ENCODE assay signal across 25 cellular contexts in genomic region chr11:87265132-87265531, GRCh38.
DNase-seq lines count a peak whose midpoint lies in the region; ATAC-seq, FAIRE-seq and TF ChIP-seq lines count a peak whose summit lies in the region.
"Had no signal": no experiment of that assay in that cellular context is flagged by ENCODE, and none has a peak within 500 bp of the region (broad histone marks: within the 10 kb centered on the region; RNA-seq: fewer than 3 reads in every experiment).

No MANE protein-coding gene starts in this region.

- DNase-seq in mammary epithelial cell (peak; percentile 35), MCF 10A (ENCODE audit: unreplicated experiment) (no peak), K562 (ENCODE audit: extremely low read depth in 1 of 4, low spot score in 3 of 4) (no peak), foreskin keratinocyte (no peak), colonic mucosa (no peak)
- DNase-seq in activated CD4-positive, alpha-beta T cell treated with anti-CD3 and anti-CD28 coated beads, Interleukin-2, amount 50 U/mL, for 48 hours = no peak
- DNase-seq: activated CD4-positive, alpha-beta memory T cell treated with anti-CD3 and anti-CD28 coated beads for 36 hours; activated naive CD4-positive, alpha-beta T cell treated with anti-CD3 and anti-CD28 coated beads for 36 hours; activated T-cell treated with anti-CD3 and anti-CD28 coated beads, Interleukin-2, amount 50 U/mL, for 1 hour; body of pancreas; CD4-positive, alpha-beta T cell; DMS79; H7; left cardiac atrium; NCI-H2029 treated with DMSO at 0.1 percent for 48 hours; NCI-H510A; SHP77; stimulated activated CD4-positive, alpha-beta T cell treated with anti-CD3 and anti-CD28 coated beads, Interleukin-15, amount 100 ng/mL, for 24 hours; stimulated activated naive B cell treated with anti-CD40 and anti-IgM and Interleukin-4, amounts not matched to agents 10 μg/mL and 1 μg/mL and 100 μg/mL, for 72 hours; T-helper 2 cell; tibial artery had no signal

- H3K27ac ChIP-seq in mammary epithelial cell (ENCODE audit: insufficient read depth, low read depth, low read length) = no peak overlapping the region
- no peak overlapping the region for H3K27ac ChIP-seq in K562 (ENCODE audit: extremely low read depth, low read depth, low read length)
- no peak overlapping the region for H3K27ac ChIP-seq in foreskin keratinocyte
- peak overlapping the region; percentile 8 for H3K27ac ChIP-seq in subcutaneous abdominal adipose tissue (ENCODE audit: low read depth, low read length)
- no peak overlapping the region for H3K27ac ChIP-seq in colonic mucosa
- H3K27ac ChIP-seq: body of pancreas, neural progenitor cell had no signal

- intact Hi-C loops in mammary epithelial cell (cut with micrococcal nuclease) (no loop called here), MCF 10A (cut with micrococcal nuclease) (no loop called here), K562 (cut with micrococcal nuclease) (no loop called here), colonic mucosa (cut with DNase I) (no loop called here)

- no peak for TF ChIP-seq POLR2A in K562 (conservative IDR thresholded peaks at IDR 0.05)

- BruUV-seq in mammary epithelial cell (replicated peaks; lab: Mats Ljungman, UMichigan) (no TSS peak), MCF 10A (replicated peaks; lab: Mats Ljungman, UMichigan) (no TSS peak), K562 (replicated peaks; lab: Mats Ljungman, UMichigan) (no TSS peak)

- H3K27me3 Mint-ChIP-seq in MCF 10A (ENCODE audit: insufficient read depth, unreplicated experiment) = no peaks in the 10 kb centered on the region
- H3K27me3 Mint-ChIP-seq: activated CD4-positive, alpha-beta memory T cell treated with anti-CD3 and anti-CD28 coated beads for 36 hours; CD4-positive, alpha-beta T cell; IgD-negative memory B cell; stimulated activated naive B cell treated with anti-CD40 and anti-IgM and Interleukin-4, amounts not matched to agents 10 μg/mL and 1 μg/mL and 100 μg/mL, for 72 hours had no signal

- peaks cover 9% of the 10 kb centered on the region for H3K4me1 Mint-ChIP-seq in MCF 10A (ENCODE audit: insufficient read depth, unreplicated experiment)
- H3K4me1 Mint-ChIP-seq: stimulated activated naive B cell treated with anti-CD40 and anti-IgM and Interleukin-4, amounts not matched to agents 10 μg/mL and 1 μg/mL and 100 μg/mL, for 72 hours had no signal

- peak; percentile 60 for FAIRE-seq in K562 (lab: Jason Lieb, UNC)

- ATAC-seq in K562 = no peak
- peak; percentile 35 for ATAC-seq in foreskin keratinocyte
- no peak for ATAC-seq in GM21529 (IDR thresholded peaks at IDR 0.05; ENCODE audit: unreplicated experiment)
- ATAC-seq: body of pancreas; stimulated activated naive B cell treated with anti-CD40 and anti-IgM and Interleukin-4, amounts not matched to agents 10 μg/mL and 1 μg/mL and 100 μg/mL, for 72 hours had no signal

- TF ChIP-seq CTCF in mammary epithelial cell (conservative IDR thresholded peaks at IDR 0.05 in 1 of 2, IDR thresholded peaks at IDR 0.05 in 1 of 2; ENCODE audit: extremely low read depth in 1 of 2, insufficient read depth in 1 of 2, low read depth in 1 of 2, low read length in 2 of 2) (no peak), MCF 10A (IDR thresholded peaks at IDR 0.05; ENCODE audit: unreplicated experiment) (no peak), K562 (IDR thresholded peaks at IDR 0.05 in 2 of 3, conservative IDR thresholded peaks at IDR 0.05 in 1 of 3; ENCODE audit: insufficient read depth in 2 of 3, low read depth in 1 of 3, low read length in 3 of 3) (no peak), foreskin keratinocyte (conservative IDR thresholded peaks at IDR 0.05) (no peak), colonic mucosa (IDR thresholded peaks at IDR 0.05) (no peak)

- no peak overlapping the region for H3K27ac Mint-ChIP-seq in MCF 10A (ENCODE audit: low read depth, unreplicated experiment)
- H3K27ac Mint-ChIP-seq: activated CD4-positive, alpha-beta memory T cell treated with anti-CD3 and anti-CD28 coated beads for 36 hours; activated naive CD4-positive, alpha-beta T cell treated with anti-CD3 and anti-CD28 coated beads for 36 hours; CD4-positive, alpha-beta T cell; IgD-negative memory B cell; neural progenitor cell; stimulated activated naive B cell treated with anti-CD40 and anti-IgM and Interleukin-4, amounts not matched to agents 10 μg/mL and 1 μg/mL and 100 μg/mL, for 72 hours had no signal

- no peaks in the 10 kb centered on the region for H3K36me3 ChIP-seq in mammary epithelial cell (ENCODE audit: insufficient read depth, low read length)
- H3K36me3 ChIP-seq in K562 (ENCODE audit: control insufficient read depth, insufficient read depth, low read length) = no peaks in the 10 kb centered on the region
- no peaks in the 10 kb centered on the region for H3K36me3 ChIP-seq in subcutaneous abdominal adipose tissue (ENCODE audit: control insufficient read depth in 5 of 5, insufficient read depth in 5 of 5, low read length in 5 of 5)
- no peaks in the 10 kb centered on the region for H3K36me3 ChIP-seq in colonic mucosa
- H3K36me3 ChIP-seq: neural progenitor cell, tibial artery had no signal

- no peak overlapping the region for H3K4me3 ChIP-seq in mammary epithelial cell (replicated peaks in 1 of 3; ENCODE audit: insufficient read depth in 1 of 3, low read depth in 2 of 3, low read length in 3 of 3)
- H3K4me3 ChIP-seq in K562 = no peak overlapping the region
- H3K4me3 ChIP-seq in subcutaneous abdominal adipose tissue (ENCODE audit: low read depth in 1 of 5, low read length in 5 of 5) = no peak overlapping the region
- no peak overlapping the region for H3K4me3 ChIP-seq in colonic mucosa
- H3K4me3 ChIP-seq: body of pancreas, neural progenitor cell, tibial artery had no signal

- TF ChIP-seq RAD21 in K562 (CRISPR knock-in tag; conservative IDR thresholded peaks at IDR 0.05 in 1 of 2, IDR thresholded peaks at IDR 0.05 in 1 of 2) = no peak

- H3K4me1 ChIP-seq in mammary epithelial cell (ENCODE audit: insufficient read depth, low read length) = peaks cover 2% of the 10 kb centered on the region
- H3K4me1 ChIP-seq in K562 (replicated peaks in 1 of 2; ENCODE audit: control insufficient read depth in 2 of 2, insufficient read depth in 2 of 2, low read length in 2 of 2) = peaks cover 0 to 5% of the 10 kb centered on the region in 2 experiments; a peak in 2 of 5 replicates
- peaks cover 20% of the 10 kb centered on the region for H3K4me1 ChIP-seq in foreskin keratinocyte
- peaks cover 0 to 18% (median 0%) of the 10 kb centered on the region in 5 donors for H3K4me1 ChIP-seq in subcutaneous abdominal adipose tissue (ENCODE audit: control insufficient read depth in 5 of 5, insufficient read depth in 5 of 5, low read length in 5 of 5)
- H3K4me1 ChIP-seq in colonic mucosa = no peaks in the 10 kb centered on the region
- H3K4me1 ChIP-seq: body of pancreas, neural progenitor cell had no signal

- no peak overlapping the region for H3K4me3 Mint-ChIP-seq in MCF 10A (ENCODE audit: unreplicated experiment)
- H3K4me3 Mint-ChIP-seq: activated CD4-positive, alpha-beta memory T cell treated with anti-CD3 and anti-CD28 coated beads for 36 hours; activated naive CD4-positive, alpha-beta T cell treated with anti-CD3 and anti-CD28 coated beads for 36 hours; CD4-positive, alpha-beta T cell; IgD-negative memory B cell; neural progenitor cell; stimulated activated naive B cell treated with anti-CD40 and anti-IgM and Interleukin-4, amounts not matched to agents 10 μg/mL and 1 μg/mL and 100 μg/mL, for 72 hours had no signal

- no peaks in the 10 kb centered on the region for H3K9me1 ChIP-seq in K562 (ENCODE audit: control insufficient read depth, insufficient read depth, low read length)

- H3K27me3 ChIP-seq in mammary epithelial cell (ENCODE audit: insufficient read depth, low read length) = no peaks in the 10 kb centered on the region
- H3K27me3 ChIP-seq in K562 (ENCODE audit: control insufficient read depth in 2 of 2, insufficient read depth in 2 of 2, low read length in 2 of 2) = no peaks in the 10 kb centered on the region
- no peaks in the 10 kb centered on the region for H3K27me3 ChIP-seq in foreskin keratinocyte
- H3K27me3 ChIP-seq in subcutaneous abdominal adipose tissue (ENCODE audit: control insufficient read depth in 5 of 5, insufficient read depth in 4 of 5, low read length in 5 of 5) = no peaks in the 10 kb centered on the region
- no peaks in the 10 kb centered on the region for H3K27me3 ChIP-seq in colonic mucosa
- H3K27me3 ChIP-seq: neural progenitor cell, tibial artery had no signal

- no peak for TF ChIP-seq EP300 in K562 (IDR thresholded peaks at IDR 0.05; ENCODE audit: low read length)

- no peaks in the 10 kb centered on the region for H4K20me1 ChIP-seq in mammary epithelial cell (ENCODE audit: insufficient read depth, low read length)
- H4K20me1 ChIP-seq in K562 (replicated peaks; ENCODE audit: control insufficient read depth, insufficient read depth, low read length) = no peaks in the 10 kb centered on the region

- H3K9ac ChIP-seq in mammary epithelial cell (ENCODE audit: insufficient read depth, low read length) (no peak overlapping the region), K562 (ENCODE audit: insufficient read depth in 1 of 2, low read depth in 2 of 2, low read length in 2 of 2) (no peak overlapping the region), subcutaneous abdominal adipose tissue (ENCODE audit: low read length in 5 of 5) (no peak overlapping the region), colonic mucosa (ENCODE audit: low read depth in 2 of 2, low read length in 2 of 2) (no peak overlapping the region)
- H3K9ac ChIP-seq: neural progenitor cell had no signal

- H3K9me3 ChIP-seq in mammary epithelial cell (replicated peaks; ENCODE audit: insufficient read depth, low read length) (no peaks in the 10 kb centered on the region), K562 (replicated peaks; ENCODE audit: control insufficient read depth, insufficient read depth, low read depth, low read length) (no peaks in the 10 kb centered on the region), subcutaneous abdominal adipose tissue (ENCODE audit: control insufficient read depth in 5 of 5, low read length in 5 of 5) (no peaks in the 10 kb centered on the region), colonic mucosa (no peaks in the 10 kb centered on the region)
- H3K9me3 ChIP-seq: body of pancreas, tibial artery had no signal

- CTCF ChIA-PET in mammary epithelial cell (lab: Charles Lee; ENCODE audit: low non-redundant PET) = interaction anchor here (0.6 kb wide), 1 partner anchor 168 kb away, joined by 3 read pairs; no protein-coding TSS in a partner anchor
- CTCF ChIA-PET in MCF 10A (lab: Yijun Ruan, JAX) = interaction anchor here (0.6 to 1.1 kb wide), 4 partner anchors 10 to 651 kb away, joined by 3 read pairs; partner anchors contain the start of gene FZD4
- CTCF ChIA-PET in K562 (lab: Yijun Ruan, JAX; ENCODE audit: low intra/inter-chr PET ratio) = no interaction called here

- no peak overlapping the region for H2AFZ ChIP-seq in mammary epithelial cell (ENCODE audit: low read depth, low read length)
- no peak overlapping the region for H2AFZ ChIP-seq in K562 (ENCODE audit: low read depth, low read length)
- H2AFZ ChIP-seq: neural progenitor cell had no signal

- dilution Hi-C loops in mammary epithelial cell (cut with HindIII; ENCODE audit: low sequenced_read_pairs) = no loop called here

- H3K4me2 ChIP-seq in mammary epithelial cell (ENCODE audit: insufficient read depth, low read depth, low read length) (no peak overlapping the region), K562 (ENCODE audit: insufficient read depth, low read length) (no peak overlapping the region)
- H3K4me2 ChIP-seq: neural progenitor cell had no signal

- in situ Hi-C loops in mammary epithelial cell (cut with MboI; ENCODE audit: low sequenced_read_pairs in 2 of 2) = no loop called here
- in situ Hi-C loops in K562 (cut with MboI) = no loop called here

- no peaks in the 10 kb centered on the region for H3K79me2 ChIP-seq in mammary epithelial cell (ENCODE audit: insufficient read depth, low read length)
- H3K79me2 ChIP-seq in K562 (ENCODE audit: control insufficient read depth, insufficient read depth, low read length) = no peaks in the 10 kb centered on the region; the same call in 2 of the 3 replicates

- POLR2A ChIA-PET in MCF 10A (lab: Yijun Ruan, JAX) = interaction anchor here (0.6 to 1.8 kb wide), 4 partner anchors 267 to 1524 kb away, joined by 3 to 6 read pairs (median 3); no protein-coding TSS in a partner anchor
- POLR2A ChIA-PET in K562 (lab: Yijun Ruan, JAX) = interaction anchor here (1.0 kb wide), 1 partner anchor 9 kb away, joined by 4 read pairs; no protein-coding TSS in a partner anchor

- no peaks in the 10 kb centered on the region for H3K9me3 Mint-ChIP-seq in MCF 10A (ENCODE audit: unreplicated experiment)
- H3K9me3 Mint-ChIP-seq: activated CD4-positive, alpha-beta memory T cell treated with anti-CD3 and anti-CD28 coated beads for 36 hours; activated naive CD4-positive, alpha-beta T cell treated with anti-CD3 and anti-CD28 coated beads for 36 hours; CD4-positive, alpha-beta T cell; IgD-negative memory B cell; stimulated activated naive B cell treated with anti-CD40 and anti-IgM and Interleukin-4, amounts not matched to agents 10 μg/mL and 1 μg/mL and 100 μg/mL, for 72 hours had no signal

- no peaks in the 10 kb centered on the region for H3K36me3 Mint-ChIP-seq in MCF 10A (ENCODE audit: insufficient read depth, unreplicated experiment)
- H3K36me3 Mint-ChIP-seq: activated CD4-positive, alpha-beta memory T cell treated with anti-CD3 and anti-CD28 coated beads for 36 hours; neural progenitor cell; stimulated activated naive B cell treated with anti-CD40 and anti-IgM and Interleukin-4, amounts not matched to agents 10 μg/mL and 1 μg/mL and 100 μg/mL, for 72 hours had no signal
